In genomic region chrX:115989686-115990085, GRCh38 we compare ENCODE assay signal across 1 cellular context.
TF ChIP-seq lines count a peak whose summit lies in the region.

No MANE protein-coding gene starts in this region.

TF ChIP-seq in WTC11, 78 proteins besides CTCF, POLR2A, EP300 and RAD21 (continued from another document):
- TF ChIP-seq ZNF532 (CRISPR knock-in tag; IDR thresholded peaks at IDR 0.05; ENCODE audit: borderline replicate concordance) (no peak), ZNF281 (CRISPR knock-in tag; IDR thresholded peaks at IDR 0.05) (no peak), NR1H2 (CRISPR knock-in tag; IDR thresholded peaks at IDR 0.05) (no peak), PRRX2 (CRISPR knock-in tag; IDR thresholded peaks at IDR 0.05) (no peak)
